In genomic region chr6:13923527-13924145, GRCh38 we compare ENCODE assay signal across 9 cellular contexts. TPM values are rescaled to one million over a fixed set of nuclear protein-coding genes. Genes with fewer than 3 reads are reported as not detected.
A peak's percentile ranks its signal among the peaks of the same experiment; 100 is the strongest.
DNase-seq lines count a peak whose midpoint lies in the region; ATAC-seq and TF ChIP-seq lines count a peak whose summit lies in the region.
"Had no signal": no experiment of that assay in that cellular context is flagged by ENCODE, and none has a peak within 500 bp of the region (broad histone marks: within the 10 kb centered on the region; RNA-seq: fewer than 3 reads in every experiment).

No MANE protein-coding gene starts in this region.

- intact Hi-C loops in activated CD4-positive, alpha-beta T cell treated with anti-CD3 and anti-CD28 coated beads for 36 hours (cut with DNase I, micrococcal nuclease): loop anchor here in 1 of 2 experiments (10.0 kb wide), 1 partner anchor 129 kb away; no protein-coding TSS in a partner anchor

- no peaks in the 10 kb centered on the region for H3K36me3 ChIP-seq in WERI-Rb-1
- no peaks in the 10 kb centered on the region for H3K36me3 ChIP-seq in gastroesophageal sphincter

- no peak overlapping the region for H3K27ac ChIP-seq in WERI-Rb-1
- no peak overlapping the region for H3K27ac ChIP-seq in gastroesophageal sphincter

- CTCF ChIA-PET in activated CD4-positive, alpha-beta T cell treated with anti-CD3 and anti-CD28 coated beads for 36 hours (lab: Charles Lee): interaction anchor here (0.6 to 2.1 kb wide), 9 partner anchors 11 to 1095 kb away, joined by 3 to 10 read pairs (median 5); no protein-coding TSS in a partner anchor

- H3K36me3 Mint-ChIP-seq in activated CD4-positive, alpha-beta T cell treated with anti-CD3 and anti-CD28 coated beads for 36 hours (ENCODE audit: low read depth): no peaks in the 10 kb centered on the region
- H3K36me3 Mint-ChIP-seq in stimulated activated naive B cell treated with anti-CD40 and anti-IgM and Interleukin-4, amounts not matched to agents 10 μg/mL and 1 μg/mL and 100 μg/mL, for 72 hours: no peaks in the 10 kb centered on the region

- TF ChIP-seq POLR2A in gastroesophageal sphincter (IDR thresholded peaks at IDR 0.05): no peak

- no peaks in the 10 kb centered on the region for H3K9me3 ChIP-seq in WERI-Rb-1 (ENCODE audit: severe bottlenecking)
- H3K9me3 ChIP-seq in gastroesophageal sphincter: no peaks in the 10 kb centered on the region

- TF ChIP-seq EP300 in gastroesophageal sphincter (IDR thresholded peaks at IDR 0.05): no peak

- no peak overlapping the region for H3K27ac Mint-ChIP-seq in activated CD4-positive, alpha-beta T cell treated with anti-CD3 and anti-CD28 coated beads for 36 hours
- H3K27ac Mint-ChIP-seq in stimulated activated naive B cell treated with anti-CD40 and anti-IgM and Interleukin-4, amounts not matched to agents 10 μg/mL and 1 μg/mL and 100 μg/mL, for 72 hours: no peak overlapping the region

- peak; percentile 8 for ATAC-seq in activated CD4-positive, alpha-beta T cell treated with anti-CD3 and anti-CD28 coated beads for 36 hours
- no peak for ATAC-seq in stimulated activated naive B cell treated with anti-CD40 and anti-IgM and Interleukin-4, amounts not matched to agents 10 μg/mL and 1 μg/mL and 100 μg/mL, for 72 hours (replicated peaks)
- ATAC-seq in GM18511 (IDR thresholded peaks at IDR 0.05; ENCODE audit: unreplicated experiment): no peak
- no peak for ATAC-seq in gastroesophageal sphincter

- H3K27me3 Mint-ChIP-seq in activated CD4-positive, alpha-beta T cell treated with anti-CD3 and anti-CD28 coated beads for 36 hours: peaks cover 49% of the 10 kb centered on the region
- peaks cover 32 to 35% of the 10 kb centered on the region in 2 donors for H3K27me3 Mint-ChIP-seq in stimulated activated naive B cell treated with anti-CD40 and anti-IgM and Interleukin-4, amounts not matched to agents 10 μg/mL and 1 μg/mL and 100 μg/mL, for 72 hours

- WGBS in gastroesophageal sphincter (ENCODE audit: low coverage in 1 of 2), 2 donors: 40 to 43% methylated on average over 4 to 5 of the region's 5 CpGs

- POLR2A ChIA-PET in activated CD4-positive, alpha-beta T cell treated with anti-CD3 and anti-CD28 coated beads for 36 hours (lab: Charles Lee): no interaction called here

- no peak for TF ChIP-seq CTCF in WERI-Rb-1 (IDR thresholded peaks at IDR 0.05; ENCODE audit: low read depth, low read length)
- TF ChIP-seq CTCF in gastroesophageal sphincter (IDR thresholded peaks at IDR 0.05): no peak

- no peaks in the 10 kb centered on the region for H3K27me3 ChIP-seq in WERI-Rb-1 (ENCODE audit: insufficient read depth, low read depth, severe bottlenecking)
- peaks cover 49% of the 10 kb centered on the region for H3K27me3 ChIP-seq in gastroesophageal sphincter

- peak overlapping the region; percentile 71 for H3K4me3 Mint-ChIP-seq in activated CD4-positive, alpha-beta T cell treated with anti-CD3 and anti-CD28 coated beads for 36 hours
- peak overlapping the region; percentile 87 to 89 for H3K4me3 Mint-ChIP-seq in stimulated activated naive B cell treated with anti-CD40 and anti-IgM and Interleukin-4, amounts not matched to agents 10 μg/mL and 1 μg/mL and 100 μg/mL, for 72 hours

- no peak for DNase-seq in activated CD4-positive, alpha-beta T cell treated with anti-CD3 and anti-CD28 coated beads for 36 hours
- DNase-seq in activated CD4-positive, alpha-beta T cell treated with anti-CD3 and anti-CD28 coated beads, Interleukin-2, amount 50 U/mL, for 4 hours: no peak
- DNase-seq in WERI-Rb-1: no peak
- DNase-seq in hepatic stellate cell (ENCODE audit: low spot score): peak; percentile 40
- DNase-seq in stimulated activated naive B cell treated with anti-CD40 and anti-IgM and Interleukin-4, amounts not matched to agents 10 μg/mL and 1 μg/mL and 100 μg/mL, for 72 hours: no peak
- DNase-seq in stimulated activated CD4-positive, alpha-beta T cell treated with anti-CD3 and anti-CD28 coated beads, Interleukin-15, amount 100 ng/mL, for 24 hours: no peak

- no peaks in the 10 kb centered on the region for H3K9me3 Mint-ChIP-seq in activated CD4-positive, alpha-beta T cell treated with anti-CD3 and anti-CD28 coated beads for 36 hours (ENCODE audit: low read depth)
- no peaks in the 10 kb centered on the region for H3K9me3 Mint-ChIP-seq in stimulated activated naive B cell treated with anti-CD40 and anti-IgM and Interleukin-4, amounts not matched to agents 10 μg/mL and 1 μg/mL and 100 μg/mL, for 72 hours

- H3K4me3 ChIP-seq in WERI-Rb-1 (ENCODE audit: low read depth, low read length) (peak overlapping the region; percentile 50), gastroesophageal sphincter (no peak overlapping the region)

- peaks cover 14% of the 10 kb centered on the region for H3K4me1 Mint-ChIP-seq in activated CD4-positive, alpha-beta T cell treated with anti-CD3 and anti-CD28 coated beads for 36 hours
- peaks cover 13 to 16% of the 10 kb centered on the region in 2 donors for H3K4me1 Mint-ChIP-seq in stimulated activated naive B cell treated with anti-CD40 and anti-IgM and Interleukin-4, amounts not matched to agents 10 μg/mL and 1 μg/mL and 100 μg/mL, for 72 hours

- H3K4me1 ChIP-seq in gastroesophageal sphincter: peaks cover 0 to 18% (median 0%) of the 10 kb centered on the region in 3 donors

RNA-seq across cellular contexts. Expression of gene RNF182, which starts 1.1 kb away (rescaled TPM):
- not detected for total RNA-seq in activated CD4-positive, alpha-beta T cell treated with anti-CD3 and anti-CD28 coated beads for 36 hours
- 1 to 10 TPM in 1 of 4 donors, under 1 TPM in 2, not detected in 1; 0.16 to 1.3 (median 0.27) TPM for total RNA-seq in gastroesophageal sphincter
- total RNA-seq: T-helper 2 cell treated with Interferon-gamma antibody and Interleukin-4, amounts not matched to agents 100 ng/mL and 5 ng/mL, for 36 hours had no signal
